9 cellular contexts compared by ENCODE assay signal in the genomic region with DNA sequence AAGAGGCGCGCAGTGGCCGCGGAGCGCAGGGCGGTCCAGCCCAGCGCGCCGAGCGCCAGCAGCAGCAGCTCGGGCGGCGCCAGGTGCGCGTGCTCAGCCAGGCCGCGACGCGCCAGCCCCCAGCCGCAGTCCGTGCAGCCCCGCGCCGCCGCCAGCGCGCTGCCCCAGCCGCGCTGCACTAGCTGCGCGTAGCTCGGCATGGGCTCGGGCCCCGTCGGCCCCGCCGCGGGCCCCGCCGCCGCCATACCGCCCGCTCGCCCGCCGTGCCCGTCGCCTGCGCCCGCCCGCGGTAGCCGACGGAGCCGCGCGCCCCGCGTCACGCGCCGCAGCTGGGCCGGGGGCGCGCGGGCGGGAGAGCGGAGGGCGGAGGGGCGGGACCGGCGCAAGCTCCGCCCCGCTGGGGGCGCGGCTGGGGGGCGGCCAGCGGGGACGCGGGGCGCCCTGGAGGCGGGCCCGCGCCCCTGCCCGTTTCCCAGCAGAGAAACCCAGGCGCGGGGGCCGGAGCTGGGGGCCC. TPM values are rescaled to one million over a fixed set of nuclear protein-coding genes. Genes with fewer than 3 reads are reported as not detected.
A peak's percentile ranks its signal among the peaks of the same experiment; 100 is the strongest.
DNase-seq lines count a peak whose midpoint lies in the region; ATAC-seq, FAIRE-seq and TF ChIP-seq lines count a peak whose summit lies in the region.
"Had no signal": no experiment of that assay in that cellular context is flagged by ENCODE, and none has a peak within 500 bp of the region (broad histone marks: within the 10 kb centered on the region; RNA-seq: fewer than 3 reads in every experiment).

A gene with protein sequence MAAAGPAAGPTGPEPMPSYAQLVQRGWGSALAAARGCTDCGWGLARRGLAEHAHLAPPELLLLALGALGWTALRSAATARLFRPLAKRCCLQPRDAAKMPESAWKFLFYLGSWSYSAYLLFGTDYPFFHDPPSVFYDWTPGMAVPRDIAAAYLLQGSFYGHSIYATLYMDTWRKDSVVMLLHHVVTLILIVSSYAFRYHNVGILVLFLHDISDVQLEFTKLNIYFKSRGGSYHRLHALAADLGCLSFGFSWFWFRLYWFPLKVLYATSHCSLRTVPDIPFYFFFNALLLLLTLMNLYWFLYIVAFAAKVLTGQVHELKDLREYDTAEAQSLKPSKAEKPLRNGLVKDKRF (minus strand): TSS at position 331 of the 514 bp plus-strand sequence. CDS start 86 bp downstream, at position 245.

- ATAC-seq in K562 (peak; percentile 54), HG02571 (IDR thresholded peaks at IDR 0.05; ENCODE audit: unreplicated experiment) (no peak), GM21381 (IDR thresholded peaks at IDR 0.05; ENCODE audit: unreplicated experiment) (no peak), GM18498 (IDR thresholded peaks at IDR 0.05; ENCODE audit: unreplicated experiment) (no peak)

- H3K9ac ChIP-seq in BLaER1 (no peak within 1 kb of the TSS), K562 (ENCODE audit: insufficient read depth in 1 of 2, low read depth in 2 of 2, low read length in 2 of 2) (peak within 1 kb of the TSS; percentile 30 to 90; a peak in 3 of 4 replicates)

- TF ChIP-seq EP300 in K562 (IDR thresholded peaks at IDR 0.05; ENCODE audit: low read length) (no peak), tibial nerve (IDR thresholded peaks at IDR 0.05) (no peak)

- H3K27ac ChIP-seq in BLaER1 (no peak within 1 kb of the TSS), K562 (ENCODE audit: extremely low read depth, low read depth, low read length) (no peak within 1 kb of the TSS), tibial nerve (peak within 1 kb of the TSS; percentile 48 to 93 (median 77))

- H3K4me3 ChIP-seq in BLaER1 (peak within 1 kb of the TSS; percentile 58), K562 (peak within 1 kb of the TSS; percentile 37), tibial nerve (peak within 1 kb of the TSS; percentile 43 to 67 (median 54))

- TF ChIP-seq CTCF in K562 (IDR thresholded peaks at IDR 0.05 in 2 of 3, conservative IDR thresholded peaks at IDR 0.05 in 1 of 3; ENCODE audit: insufficient read depth in 2 of 3, low read depth in 1 of 3, low read length in 3 of 3): no peak
- no peak for TF ChIP-seq CTCF in tibial nerve (IDR thresholded peaks at IDR 0.05)

- DNase-seq in HuH-7 (ENCODE audit: low spot score): peak; percentile 87
- peak; percentile 37 to 91 (median 80) for DNase-seq in K562 (ENCODE audit: extremely low read depth in 1 of 4, low spot score in 3 of 4)
- DNase-seq in left kidney (ENCODE audit: low read depth, low spot score): peak; percentile 72
- no peak for DNase-seq in tibial nerve (ENCODE audit: low spot score in 2 of 2)

- H4K20me1 ChIP-seq in BLaER1 (peaks cover 58% of the 10 kb centered on the region), K562 (replicated peaks; ENCODE audit: control insufficient read depth, insufficient read depth, low read length) (peaks cover 17% of the 10 kb centered on the region)

- POLR2A ChIA-PET in K562 (lab: Yijun Ruan, JAX): interaction anchor here (1.0 to 1.4 kb wide), 2 partner anchors 11 to 23 kb away, joined by 3 to 4 read pairs; a partner anchor contains a TSS

- in situ Hi-C loops in K562 (cut with MboI): no loop called here

- CTCF ChIA-PET in K562 (lab: Yijun Ruan, JAX; ENCODE audit: low intra/inter-chr PET ratio): interaction anchor here (1.0 to 1.7 kb wide), 2 partner anchors 23 to 90 kb away, joined by 4 to 11 read pairs; a partner anchor contains a TSS

- no peak for TF ChIP-seq RAD21 in K562 (CRISPR knock-in tag; conservative IDR thresholded peaks at IDR 0.05 in 1 of 2, IDR thresholded peaks at IDR 0.05 in 1 of 2)

- H3K27me3 ChIP-seq in BLaER1: peaks cover 67% of the 10 kb centered on the region
- peaks cover 0 to 5% of the 10 kb centered on the region in 2 experiments; a peak in 1 of 5 replicates for H3K27me3 ChIP-seq in K562 (ENCODE audit: control insufficient read depth in 2 of 2, insufficient read depth in 2 of 2, low read length in 2 of 2)
- peaks cover 0 to 27% of the 10 kb centered on the region in 2 donors for H3K27me3 ChIP-seq in tibial nerve

- H2AFZ ChIP-seq in K562 (ENCODE audit: low read depth, low read length): peak within 1 kb of the TSS; percentile 64

- no TSS peak for BruUV-seq in K562 (replicated peaks; lab: Mats Ljungman, UMichigan)

- peaks cover 36% of the 10 kb centered on the region for H3K4me1 ChIP-seq in BLaER1
- peaks cover 12 to 67% of the 10 kb centered on the region in 2 experiments for H3K4me1 ChIP-seq in K562 (replicated peaks in 1 of 2; ENCODE audit: control insufficient read depth in 2 of 2, insufficient read depth in 2 of 2, low read length in 2 of 2)
- peaks cover 0 to 41% (median 9%) of the 10 kb centered on the region in 4 donors for H3K4me1 ChIP-seq in tibial nerve

- H3K9me3 ChIP-seq in BLaER1 (0 out of 2 replicates have a peak, but pooled peaks cover 3% of the 10 kb centered on the region), K562 (replicated peaks; ENCODE audit: control insufficient read depth, insufficient read depth, low read depth, low read length) (no peaks in the 10 kb centered on the region), tibial nerve (no peaks in the 10 kb centered on the region)

- H3K79me2 ChIP-seq in K562 (ENCODE audit: control insufficient read depth, insufficient read depth, low read length): no peaks in the 10 kb centered on the region

- H3K4me2 ChIP-seq in BLaER1: peak within 1 kb of the TSS; percentile 80
- peak within 1 kb of the TSS; percentile 60 for H3K4me2 ChIP-seq in K562 (ENCODE audit: insufficient read depth, low read length)

- intact Hi-C loops in K562 (cut with micrococcal nuclease): loop anchor here (1.0 to 5.0 kb wide), 2 partner anchors 90 to 241 kb away; a partner anchor contains a TSS

- no peak for FAIRE-seq in K562 (lab: Jason Lieb, UNC)

- H3K36me3 ChIP-seq in BLaER1: peaks cover 25% of the 10 kb centered on the region
- peaks cover 19% of the 10 kb centered on the region; the same call in 1 of the 3 replicates for H3K36me3 ChIP-seq in K562 (ENCODE audit: control insufficient read depth, insufficient read depth, low read length)
- peaks cover 0 to 35% (median 5%) of the 10 kb centered on the region in 3 donors for H3K36me3 ChIP-seq in tibial nerve

- peaks cover 3% of the 10 kb centered on the region for H3K9me1 ChIP-seq in K562 (ENCODE audit: control insufficient read depth, insufficient read depth, low read length)

- under 1% methylated on average over 30 of the region's 88 CpGs for WGBS in K562 (ENCODE audit: insufficient coverage, low coverage, missing lambda C conversion rate)
- 1 to 3% methylated on average over 19 to 29 of the region's 88 CpGs for WGBS in tibial nerve, 2 donors

- no peak for TF ChIP-seq POLR2A in K562 (conservative IDR thresholded peaks at IDR 0.05)
- TF ChIP-seq POLR2A in tibial nerve (IDR thresholded peaks at IDR 0.05): no peak

TF ChIP-seq in K562, 482 proteins besides CTCF, POLR2A, EP300 and RAD21:
- no peak for TF ChIP-seq SNRNP70 (optimal IDR thresholded peaks at IDR 0.05; ENCODE audit: low read depth, low read length)
- no peak for TF ChIP-seq HDAC8 (tag; IDR thresholded peaks at IDR 0.05)
- TF ChIP-seq HDAC6 (IDR thresholded peaks at IDR 0.05; ENCODE audit: low read depth, low read length): peak; percentile 63; the same call in 1 of the 2 replicates
- TF ChIP-seq PHF8 (IDR thresholded peaks at IDR 0.05; ENCODE audit: borderline replicate concordance, low read length): peak; percentile 5; the same call in 1 of the 2 replicates
- TF ChIP-seq RBM25 (IDR thresholded peaks at IDR 0.05; ENCODE audit: low read depth, low read length, severe bottlenecking): no peak
- TF ChIP-seq, protein P1, sequence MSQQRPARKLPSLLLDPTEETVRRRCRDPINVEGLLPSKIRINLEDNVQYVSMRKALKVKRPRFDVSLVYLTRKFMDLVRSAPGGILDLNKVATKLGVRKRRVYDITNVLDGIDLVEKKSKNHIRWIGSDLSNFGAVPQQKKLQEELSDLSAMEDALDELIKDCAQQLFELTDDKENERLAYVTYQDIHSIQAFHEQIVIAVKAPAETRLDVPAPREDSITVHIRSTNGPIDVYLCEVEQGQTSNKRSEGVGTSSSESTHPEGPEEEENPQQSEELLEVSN (IDR thresholded peaks at IDR 0.05; ENCODE audit: borderline replicate concordance in 1 of 2, extremely low read depth in 1 of 2, insufficient read depth in 1 of 2, insufficient read length in 1 of 2, low read depth in 1 of 2, low read length in 1 of 2, poor library complexity in 1 of 2, severe bottlenecking in 1 of 2): peak in 1 of 2 experiments; percentile 88
- TF ChIP-seq WHSC1 (IDR thresholded peaks at IDR 0.05; ENCODE audit: low read length): no peak
- no peak for TF ChIP-seq JUN (IDR thresholded peaks at IDR 0.05; ENCODE audit: borderline replicate concordance, low read depth, low read length)
- no peak for TF ChIP-seq JUN (CRISPR knock-in tag; IDR thresholded peaks at IDR 0.05; ENCODE audit: borderline replicate concordance)
- TF ChIP-seq KDM5B (IDR thresholded peaks at IDR 0.05; ENCODE audit: insufficient replicate concordance, low read depth, low read length): peak; percentile 3
- TF ChIP-seq CXXC5 (CRISPR knock-in tag; IDR thresholded peaks at IDR 0.05): peak; percentile 51

RNA-seq across cellular contexts. Expression of the gene that starts here (rescaled TPM):
- total RNA-seq in K562 (2011; cell fraction: chromatin; rRNA removed; ENCODE audit: low replicate concordance): 1.3 and 6.2 TPM in 2 replicates
- total RNA-seq in K562 (2011; cell fraction: nucleolus; rRNA removed): 4.2 and 5.0 TPM in 2 replicates
- 1.5 and 3.7 TPM in 2 replicates for total RNA-seq in K562 (2011; cell fraction: nucleoplasm; rRNA removed)
- total RNA-seq in K562 (2014; rRNA removed): 0.86 TPM in 2 replicates
- 0.13 and 0.33 TPM in 2 replicates for total RNA-seq in K562 (2014; rRNA removed; fragmentation: Illumina TruSeq; extraction: Trizol)
- 0.43 and 1.4 TPM in 2 replicates for total RNA-seq in K562 (2015; rRNA removed; fragmentation: Illumina TruSeq; extraction: Trizol)
- 1.5 and 1.7 TPM in 2 replicates for total RNA-seq in K562 (2021)
- polyA plus RNA-seq in K562 (2011; rRNA removed): 1.5 and 3.8 TPM in 2 replicates
- polyA plus RNA-seq in K562 (2011; cell fraction: cytosol; rRNA removed): 5.5 and 5.7 TPM in 2 replicates
- polyA plus RNA-seq in K562 (2011; cell fraction: nucleus; rRNA removed): 3.7 and 4.0 TPM in 2 replicates
- polyA plus RNA-seq in K562 (2012): 0.71 and 0.87 TPM in 2 replicates
- polyA plus RNA-seq in K562 (2014; fragmentation: Illumina TruSeq; extraction: Trizol): 0.80 and 1.7 TPM in 2 replicates
- polyA plus RNA-seq in K562 (2014; fragmentation: Nextera tagmentation; extraction: Ambion mirVana): not detected
- polyA plus RNA-seq in K562 (2014; rRNA removed): 1.1 TPM in 2 replicates
- polyA minus RNA-seq in K562 (2011; rRNA and poly(A)+ RNA removed): 1.1 and 2.3 TPM in 2 replicates
- 1.2 and 3.5 TPM in 2 replicates for polyA minus RNA-seq in K562 (2011; cell fraction: cytosol; rRNA and poly(A)+ RNA removed)
- 0.40 and 0.78 TPM in 2 replicates for polyA minus RNA-seq in K562 (2011; cell fraction: nucleus; rRNA and poly(A)+ RNA removed)
- total RNA-seq in tibial nerve: 10 to 100 TPM in 3 of 4 donors, 1 to 10 TPM in 1; 7.0 to 14.9 (median 13.4) TPM
- polyA plus RNA-seq: liver had no signal

Comparison
In these comparisons a context has a peak if more than half of its experiments do, and no peak if none do; other contexts are left out.
1. H3K27ac ChIP-seq: peak in tibial nerve (4 of 4); none in BLaER1 (single experiment) and K562 (single experiment).
2. DNase-seq: peak in HuH-7 (single experiment), K562 (4 of 4) and left kidney (single experiment); none in tibial nerve (0 of 2).
3. Peak in every context shown above with its lines, with median percentiles within 50 percentile points of each other: H3K4me3 ChIP-seq.